ENCODE assay signal across 8 cellular contexts in the genomic region with DNA sequence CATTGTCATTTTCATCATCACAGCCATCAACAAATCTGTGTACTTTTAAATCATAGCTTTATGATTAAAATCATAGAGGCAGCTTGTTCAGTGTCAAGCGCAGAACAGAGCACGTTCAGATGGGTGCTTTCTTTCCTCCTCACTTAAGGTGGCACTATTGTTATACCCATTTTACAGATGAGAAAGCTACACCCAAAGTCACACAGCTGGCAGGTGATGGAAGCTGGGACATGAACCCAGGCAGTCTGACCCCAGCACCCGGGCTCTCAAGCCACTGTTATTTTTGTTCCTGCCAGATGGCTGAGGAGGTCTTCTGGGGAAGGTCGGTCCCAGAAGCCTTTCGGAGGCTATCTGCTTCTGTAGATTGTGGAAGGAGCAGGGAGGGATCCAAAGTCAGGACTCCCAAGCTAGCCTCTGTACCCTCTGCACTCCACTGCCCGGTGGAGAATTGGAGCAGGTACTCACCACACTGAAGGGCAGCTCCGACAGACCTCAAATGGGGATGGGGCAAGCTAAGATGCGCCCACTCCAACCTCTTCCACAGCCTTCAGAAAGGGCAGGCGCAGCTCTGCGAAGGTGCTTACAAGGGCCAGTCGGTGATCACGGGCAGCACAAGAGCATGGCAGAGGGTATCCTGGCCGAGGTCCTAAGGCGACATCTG. TPM values are rescaled to one million over a fixed set of nuclear protein-coding genes. Genes with fewer than 3 reads are reported as not detected.
DNase-seq lines count a peak whose midpoint lies in the region; ATAC-seq and TF ChIP-seq lines count a peak whose summit lies in the region.

No MANE protein-coding gene starts in this region.

- intact Hi-C loops in activated B cell treated with CpG ODN at 0.5 μM for 24 hours (cut with micrococcal nuclease): loop anchor here (5.0 kb wide), 1 partner anchor 356 kb away; no protein-coding TSS in a partner anchor
- intact Hi-C loops in psoas muscle (cut with DNase I): no loop called here

- no peaks in the 10 kb centered on the region for H3K9me3 ChIP-seq in cardiac muscle cell (ENCODE audit: low read depth)
- H3K9me3 ChIP-seq in psoas muscle: no peaks in the 10 kb centered on the region

- CTCF ChIA-PET in activated naive CD4-positive, alpha-beta T cell treated with anti-CD3 and anti-CD28 coated beads, Interleukin-2, amount 10 ng/mL, durations not matched to agents 7 days and 5 days (lab: Charles Lee): interaction anchor here (1.1 to 6.0 kb wide), 14 partner anchors 9 to 355 kb away, joined by 3 to 32 read pairs (median 6); partner anchors contain the start of genes ANKRD2 and ZFYVE27
- CTCF ChIA-PET in activated B cell treated with CpG ODN at 0.5 μM for 24 hours (lab: Charles Lee): interaction anchor here (0.8 to 2.6 kb wide), 10 partner anchors 9 to 359 kb away, joined by 3 to 36 read pairs (median 6); partner anchors contain the start of gene ZFYVE27

- H3K9me3 Mint-ChIP-seq in activated naive CD4-positive, alpha-beta T cell treated with anti-CD3 and anti-CD28 coated beads, Interleukin-2, amount 10 ng/mL, durations not matched to agents 7 days and 5 days: no peaks in the 10 kb centered on the region
- H3K9me3 Mint-ChIP-seq in activated B cell treated with CpG ODN at 0.5 μM for 24 hours: no peaks in the 10 kb centered on the region

- H3K27ac Mint-ChIP-seq in activated naive CD4-positive, alpha-beta T cell treated with anti-CD3 and anti-CD28 coated beads, Interleukin-2, amount 10 ng/mL, durations not matched to agents 7 days and 5 days: no peak overlapping the region
- H3K27ac Mint-ChIP-seq in activated B cell treated with CpG ODN at 0.5 μM for 24 hours: peak overlapping the region; percentile 35

- H3K27me3 ChIP-seq in cardiac muscle cell (no peaks in the 10 kb centered on the region), psoas muscle (ENCODE audit: insufficient read depth in 3 of 3, low read length in 2 of 3) (no peaks in the 10 kb centered on the region)

- H3K36me3 Mint-ChIP-seq in activated naive CD4-positive, alpha-beta T cell treated with anti-CD3 and anti-CD28 coated beads, Interleukin-2, amount 10 ng/mL, durations not matched to agents 7 days and 5 days: no peaks in the 10 kb centered on the region
- no peaks in the 10 kb centered on the region for H3K36me3 Mint-ChIP-seq in activated B cell treated with CpG ODN at 0.5 μM for 24 hours (ENCODE audit: low read depth)

- DNase-seq in activated naive CD4-positive, alpha-beta T cell treated with anti-CD3 and anti-CD28 coated beads, Interleukin-2, amount 10 ng/mL, durations not matched to agents 7 days and 5 days: peak; percentile 29
- DNase-seq in activated naive CD4-positive, alpha-beta T cell treated with anti-CD3 and anti-CD28 coated beads, Interleukin-2, amount 50 U/mL, for 16 hours: no peak
- DNase-seq in activated B cell treated with CpG ODN at 0.5 μM for 24 hours (no peak), cardiac muscle cell (ENCODE audit: low read depth in 1 of 2, low spot score in 1 of 2) (no peak), psoas muscle (no peak), COLO829 (ENCODE audit: low spot score) (no peak)

- H3K27ac ChIP-seq in cardiac muscle cell: peak overlapping the region; percentile 85
- peak overlapping the region; percentile 81 for H3K27ac ChIP-seq in psoas muscle

- WGBS in psoas muscle, 3 donors: 22 to 31% (median 22%) methylated on average over 14 of the region's 14 CpGs

- peaks cover 18% of the 10 kb centered on the region for H3K4me1 Mint-ChIP-seq in activated naive CD4-positive, alpha-beta T cell treated with anti-CD3 and anti-CD28 coated beads, Interleukin-2, amount 10 ng/mL, durations not matched to agents 7 days and 5 days
- H3K4me1 Mint-ChIP-seq in activated B cell treated with CpG ODN at 0.5 μM for 24 hours: peaks cover 9% of the 10 kb centered on the region

- H3K36me3 ChIP-seq in cardiac muscle cell (no peaks in the 10 kb centered on the region), psoas muscle (ENCODE audit: insufficient read depth in 1 of 2, low read depth in 1 of 2) (no peaks in the 10 kb centered on the region)

- POLR2A ChIA-PET in activated B cell treated with CpG ODN at 0.5 μM for 24 hours (lab: Charles Lee): interaction anchor here (0.7 to 2.9 kb wide), 8 partner anchors 8 to 242 kb away, joined by 3 to 44 read pairs (median 4); partner anchors contain the start of genes MARVELD1, PI4K2A and ZFYVE27

- H3K4me3 Mint-ChIP-seq in activated naive CD4-positive, alpha-beta T cell treated with anti-CD3 and anti-CD28 coated beads, Interleukin-2, amount 10 ng/mL, durations not matched to agents 7 days and 5 days: peak overlapping the region; percentile 80
- peak overlapping the region; percentile 87 for H3K4me3 Mint-ChIP-seq in activated B cell treated with CpG ODN at 0.5 μM for 24 hours

- H3K4me1 ChIP-seq in cardiac muscle cell (ENCODE audit: low read depth) (peaks cover 16% of the 10 kb centered on the region), psoas muscle (peaks cover 37% of the 10 kb centered on the region)

- peaks cover 10% of the 10 kb centered on the region for H3K27me3 Mint-ChIP-seq in activated naive CD4-positive, alpha-beta T cell treated with anti-CD3 and anti-CD28 coated beads, Interleukin-2, amount 10 ng/mL, durations not matched to agents 7 days and 5 days
- no peaks in the 10 kb centered on the region for H3K27me3 Mint-ChIP-seq in activated B cell treated with CpG ODN at 0.5 μM for 24 hours

- ATAC-seq in activated B cell treated with CpG ODN at 0.5 μM for 24 hours (ENCODE audit: low read depth) (no peak), psoas muscle (peak in 1 of 4 donors; percentile 19), GM19328 (IDR thresholded peaks at IDR 0.05; ENCODE audit: unreplicated experiment) (no peak), GM19351 (IDR thresholded peaks at IDR 0.05; ENCODE audit: unreplicated experiment) (no peak)

- H3K4me3 ChIP-seq in cardiac muscle cell: peak overlapping the region; percentile 41
- peak overlapping the region; percentile 74 for H3K4me3 ChIP-seq in psoas muscle

- TF ChIP-seq CTCF in activated B cell treated with CpG ODN at 0.5 μM for 24 hours (IDR thresholded peaks at IDR 0.05) (no peak), cardiac muscle cell (IDR thresholded peaks at IDR 0.05; ENCODE audit: low read depth, low read length) (no peak), psoas muscle (IDR thresholded peaks at IDR 0.05) (no peak)

RNA-seq across cellular contexts. Expression of gene AVPI1, which starts 0.6 kb away (rescaled TPM):
- total RNA-seq in activated B cell treated with CpG ODN at 0.5 μM for 24 hours: 0.51 and 1.2 TPM in 2 replicates
- total RNA-seq in cardiac muscle cell: 8.7 and 19.0 TPM in 2 replicates
- 12.9 and 15.8 TPM in 2 replicates for polyA plus RNA-seq in cardiac muscle cell
- total RNA-seq in psoas muscle: 1 to 10 TPM; 3.6 to 5.8 (median 5.0) TPM
- polyA plus RNA-seq in psoas muscle: 10 to 100 TPM in 1 of 3 donors, 1 to 10 TPM in 2; 5.6 to 56.9 (median 5.6) TPM

RNA-seq across cellular contexts. Expression of gene MARVELD1, which starts 27.1 kb away (rescaled TPM):
- total RNA-seq in activated B cell treated with CpG ODN at 0.5 μM for 24 hours: 0.24 and 0.31 TPM in 2 replicates
- total RNA-seq in cardiac muscle cell: 35.2 and 38.3 TPM in 2 replicates
- polyA plus RNA-seq in cardiac muscle cell: 41.7 and 55.5 TPM in 2 replicates
- total RNA-seq in psoas muscle: 1 to 10 TPM; 2.4 to 5.7 (median 3.3) TPM
- 10 to 100 TPM in 1 of 3 donors, 1 to 10 TPM in 2; 2.2 to 10.4 (median 2.9) TPM for polyA plus RNA-seq in psoas muscle

RNA-seq across cellular contexts. Expression of gene PI4K2A, which starts 46.0 kb away (rescaled TPM):
- total RNA-seq in activated B cell treated with CpG ODN at 0.5 μM for 24 hours (15.0 and 15.1 TPM in 2 replicates), cardiac muscle cell (19.7 and 24.9 TPM in 2 replicates), psoas muscle (10 to 100 TPM; 11.5 to 14.1 (median 11.9) TPM)
- polyA plus RNA-seq in cardiac muscle cell (15.8 and 20.1 TPM in 2 replicates), psoas muscle (10 to 100 TPM in 2 of 3 donors, 1 to 10 TPM in 1; 8.9 to 22.9 (median 15.6) TPM)

RNA-seq across cellular contexts. Expression of gene ZFYVE27, which starts 50.5 kb away (rescaled TPM):
- total RNA-seq in activated B cell treated with CpG ODN at 0.5 μM for 24 hours (45.3 and 65.7 TPM in 2 replicates), cardiac muscle cell (39.1 and 59.8 TPM in 2 replicates), psoas muscle (10 to 100 TPM in 3 of 4 donors, 1 to 10 TPM in 1; 9.8 to 15.1 (median 12.1) TPM)
- polyA plus RNA-seq in cardiac muscle cell (50.7 and 52.8 TPM in 2 replicates), psoas muscle (10 to 100 TPM in 2 of 3 donors, 1 to 10 TPM in 1; 8.3 to 20.1 (median 14.9) TPM)

RNA-seq across cellular contexts. Expression of gene MORN4, which starts 53.1 kb away (rescaled TPM):
- total RNA-seq in activated B cell treated with CpG ODN at 0.5 μM for 24 hours (1.5 and 2.9 TPM in 2 replicates), cardiac muscle cell (16.8 and 18.7 TPM in 2 replicates), psoas muscle (1 to 10 TPM; 1.8 to 4.1 (median 2.6) TPM)
- polyA plus RNA-seq in cardiac muscle cell (48.1 and 61.4 TPM in 2 replicates), psoas muscle (1 to 10 TPM; 3.9 to 5.6 (median 5.2) TPM)
